8 cellular contexts compared by ENCODE assay signal in genomic region chr17:1491406-1492248, GRCh38. TPM values are rescaled to one million over a fixed set of nuclear protein-coding genes. Genes with fewer than 3 reads are reported as not detected.
DNase-seq lines count a peak whose midpoint lies in the region; TF ChIP-seq lines count a peak whose summit lies in the region.

No MANE protein-coding gene starts in this region.

- H3K27me3 ChIP-seq in Peyer's patch (no peaks in the 10 kb centered on the region), skeletal muscle tissue (ENCODE audit: control insufficient read depth in 3 of 3, insufficient read depth in 3 of 3, low read length in 3 of 3) (no peaks in the 10 kb centered on the region)

- no peak for TF ChIP-seq POLR2A in Peyer's patch (IDR thresholded peaks at IDR 0.05)

- peak overlapping the region; percentile 81 for H3K27ac Mint-ChIP-seq in HFFc6
- H3K27ac Mint-ChIP-seq in brain, result peak overlapping the region in 4 of 5 experiments; percentile 64 to 89 (median 72)

- H3K4me3 Mint-ChIP-seq in HFFc6 (peak overlapping the region; percentile 88), brain (peak overlapping the region; percentile 77 to 89 (median 81))

- peak; percentile 7 for DNase-seq in NCI-H2171 (lab: John Stamatoyannopoulos, UW)
- no peak for DNase-seq in NCI-H2171 treated with DMSO at 0.1 percent for 48 hours (lab: John Stamatoyannopoulos, UW)
- DNase-seq in HFFc6, result no peak
- peak; percentile 47 to 85 (median 83) for DNase-seq in Peyer's patch
- DNase-seq in iPS-NIHi11 (ENCODE audit: low spot score), result peak; percentile 91
- DNase-seq in effector CD4-positive, alpha-beta T cell, result no peak

- peak overlapping the region; percentile 88 to 99 (median 92) for H3K27ac ChIP-seq in Peyer's patch
- H3K27ac ChIP-seq in skeletal muscle tissue (ENCODE audit: low read depth, low read length), result peak overlapping the region; percentile 78

- H3K9me3 ChIP-seq in Peyer's patch (no peaks in the 10 kb centered on the region), skeletal muscle tissue (ENCODE audit: control insufficient read depth in 3 of 3, low read length in 3 of 3) (no peaks in the 10 kb centered on the region)

- H3K36me3 ChIP-seq in Peyer's patch (peaks cover 0 to 11% (median 0%) of the 10 kb centered on the region in 3 donors), skeletal muscle tissue (ENCODE audit: control insufficient read depth in 3 of 3, insufficient read depth in 3 of 3, low read length in 3 of 3) (peaks cover 8 to 16% (median 10%) of the 10 kb centered on the region in 3 donors)

- H3K36me3 Mint-ChIP-seq in HFFc6 (ENCODE audit: low read depth) (peaks cover 5% of the 10 kb centered on the region; the same call in 1 of the 2 replicates), brain (no peaks in the 10 kb centered on the region)

- H3K4me1 ChIP-seq in Peyer's patch (peaks cover 7 to 59% (median 23%) of the 10 kb centered on the region in 4 donors), skeletal muscle tissue (ENCODE audit: control insufficient read depth in 3 of 3, insufficient read depth in 3 of 3, low read length in 3 of 3) (peaks cover 56 to 79% (median 69%) of the 10 kb centered on the region in 3 donors)

- TF ChIP-seq CTCF in HFFc6 (IDR thresholded peaks at IDR 0.05), result no peak
- TF ChIP-seq CTCF in Peyer's patch (IDR thresholded peaks at IDR 0.05), result no peak
- no peak for TF ChIP-seq CTCF in brain (conservative IDR thresholded peaks at IDR 0.05)

- peaks cover 35% of the 10 kb centered on the region for H3K4me1 Mint-ChIP-seq in HFFc6 (ENCODE audit: low read depth)
- H3K4me1 Mint-ChIP-seq in brain, result peaks cover 42% of the 10 kb centered on the region

- peak overlapping the region; percentile 73 to 90 (median 86) for H3K4me3 ChIP-seq in Peyer's patch
- H3K4me3 ChIP-seq in skeletal muscle tissue (ENCODE audit: low read length in 3 of 3), result peak overlapping the region; percentile 72 to 81 (median 73)

- H3K9ac ChIP-seq in skeletal muscle tissue (ENCODE audit: low read depth in 1 of 3, low read length in 3 of 3), result peak overlapping the region; percentile 69 to 81 (median 77)

- H3K27me3 Mint-ChIP-seq in HFFc6 (ENCODE audit: insufficient read depth) (no peaks in the 10 kb centered on the region; the same call in 1 of the 2 replicates), brain (no peaks in the 10 kb centered on the region)

- no peaks in the 10 kb centered on the region for H3K9me3 Mint-ChIP-seq in HFFc6
- H3K9me3 Mint-ChIP-seq in brain, result peaks cover 0 to 2% (median 0%) of the 10 kb centered on the region in 5 experiments

RNA-seq across cellular contexts. Expression of gene MYO1C, which starts 0.9 kb away (rescaled TPM):
- 100 to 1,000 TPM; 310 to 400 (median 328) TPM for total RNA-seq in HFFc6 (2021; fragmentation: NEBNext Ultra II Directional; extraction: Animal tissue kit (Norgen Biotek cat#: 25700))
- total RNA-seq in Peyer's patch (100 to 1,000 TPM; 144 to 232 (median 179) TPM), skeletal muscle tissue (69.4 TPM)
- 12.8 TPM for polyA plus RNA-seq in brain (ENCODE audit: insufficient read depth, low read depth, low replicate concordance)

RNA-seq across cellular contexts. Expression of gene INPP5K, which starts 24.8 kb away (rescaled TPM):
- total RNA-seq in HFFc6 (2021; fragmentation: NEBNext Ultra II Directional; extraction: Animal tissue kit (Norgen Biotek cat#: 25700)), result 10 to 100 TPM; 18.2 to 23.5 (median 20.3) TPM
- total RNA-seq in Peyer's patch (100 to 1,000 TPM in 1 of 4 donors, 10 to 100 TPM in 3; 60.9 to 163 (median 64.7) TPM), skeletal muscle tissue (23.0 TPM)
- polyA plus RNA-seq in brain (ENCODE audit: insufficient read depth, low read depth, low replicate concordance), result 50.0 TPM

RNA-seq across cellular contexts. Expression of gene CRK, which starts 35.6 kb away (rescaled TPM):
- total RNA-seq in HFFc6 (2021; fragmentation: NEBNext Ultra II Directional; extraction: Animal tissue kit (Norgen Biotek cat#: 25700)), result 10 to 100 TPM; 71.1 to 83.1 (median 77.5) TPM
- total RNA-seq in Peyer's patch (10 to 100 TPM; 33.0 to 66.2 (median 59.5) TPM), skeletal muscle tissue (42.8 TPM)
- 32.2 TPM for polyA plus RNA-seq in brain (ENCODE audit: insufficient read depth, low read depth, low replicate concordance)

Comparison
In these comparisons a context has a peak if more than half of its experiments do, and no peak if none do; other contexts are left out.
1. DNase-seq: peak in NCI-H2171 (single experiment), Peyer's patch (3 of 3) and iPS-NIHi11 (single experiment); none in NCI-H2171 treated with DMSO at 0.1 percent for 48 hours (single experiment), HFFc6 (single experiment) and effector CD4-positive, alpha-beta T cell (single experiment).